In genomic region chr2:101697794-101698418, GRCh38 we compare ENCODE assay signal across 8 cellular contexts. TPM values are rescaled to one million over a fixed set of nuclear protein-coding genes. Genes with fewer than 3 reads are reported as not detected.
DNase-seq lines count a peak whose midpoint lies in the region; ATAC-seq and TF ChIP-seq lines count a peak whose summit lies in the region.

No MANE protein-coding gene starts in this region.

- H3K27me3 ChIP-seq in trophoblast cell (ENCODE audit: insufficient read depth, low read length) = no peaks in the 10 kb centered on the region

- intact Hi-C loops in activated CD4-positive, alpha-beta memory T cell treated with anti-CD3 and anti-CD28 coated beads for 36 hours (cut with micrococcal nuclease) = loop anchor here (2.0 kb wide), 2 partner anchors 45 to 133 kb away; no protein-coding TSS in a partner anchor

- WGBS in trophoblast cell (ENCODE audit: extremely low coverage, insufficient coverage, insufficient read length) = no CpG with 5 or more reads among the region's 92 CpGs

- peaks cover 28% of the 10 kb centered on the region for H3K79me2 ChIP-seq in trophoblast cell (ENCODE audit: control insufficient read depth, insufficient read depth, low read length, poor library complexity)

- peaks cover 10% of the 10 kb centered on the region for H3K79me1 ChIP-seq in trophoblast cell (ENCODE audit: low read length)

- H3K27ac Mint-ChIP-seq in activated CD4-positive, alpha-beta memory T cell treated with anti-CD3 and anti-CD28 coated beads for 36 hours = no peak overlapping the region

- peaks cover 4 to 5% of the 10 kb centered on the region in 2 experiments for H3K4me1 ChIP-seq in trophoblast cell (ENCODE audit: control insufficient read depth in 1 of 2, insufficient read depth in 2 of 2, low read length in 2 of 2)

- H3K9me3 Mint-ChIP-seq in activated CD4-positive, alpha-beta memory T cell treated with anti-CD3 and anti-CD28 coated beads for 36 hours = peaks cover 3% of the 10 kb centered on the region

- ATAC-seq in HG03095 (IDR thresholded peaks at IDR 0.05; ENCODE audit: unreplicated experiment) (peak; percentile 20), esophagus mucosa (no peak)

- H3K23ac ChIP-seq in trophoblast cell (ENCODE audit: low read length) = no peak overlapping the region

- in situ Hi-C loops in GM13976 (cut with MboI; ENCODE audit: low sequenced_read_pairs, unreplicated experiment) = no loop called here

- peak overlapping the region; percentile 82 for H4K8ac ChIP-seq in trophoblast cell (ENCODE audit: low read depth, low read length)

- peak overlapping the region; percentile 94 for H3K4me2 ChIP-seq in trophoblast cell (ENCODE audit: low read length)

- H3K27me3 Mint-ChIP-seq in activated CD4-positive, alpha-beta memory T cell treated with anti-CD3 and anti-CD28 coated beads for 36 hours = no peaks in the 10 kb centered on the region

- H3K4ac ChIP-seq in trophoblast cell (ENCODE audit: low read depth, low read length) = peak overlapping the region; percentile 61

- H3K4me1 Mint-ChIP-seq in activated CD4-positive, alpha-beta memory T cell treated with anti-CD3 and anti-CD28 coated beads for 36 hours (ENCODE audit: low read depth) = peaks cover 26% of the 10 kb centered on the region

- H3K9ac ChIP-seq in trophoblast cell (ENCODE audit: low read length) = peak overlapping the region; percentile 96

- H3K27ac ChIP-seq in trophoblast cell (ENCODE audit: low read depth, low read length) = peak overlapping the region; percentile 89

- DNase-seq in activated gamma-delta T cell (lab: John Stamatoyannopoulos, UW) = peak; percentile 29
- DNase-seq in activated gamma-delta T cell treated with Interleukin-2 at 50 U/mL for 16 hours = no peak
- peak; percentile 33 for DNase-seq in activated CD4-positive, alpha-beta memory T cell treated with anti-CD3 and anti-CD28 coated beads for 36 hours
- DNase-seq in fibroblast of the aortic adventitia (ENCODE audit: low read depth) = no peak
- DNase-seq in trophoblast cell = peak; percentile 17 to 57
- DNase-seq in GM13976 (ENCODE audit: low spot score) = no peak

- no peak overlapping the region for H2BK12ac ChIP-seq in trophoblast cell (ENCODE audit: low read length)

- CTCF ChIA-PET in activated CD4-positive, alpha-beta memory T cell treated with anti-CD3 and anti-CD28 coated beads for 36 hours (lab: Charles Lee) = interaction anchor here (0.9 to 3.3 kb wide), 10 partner anchors 13 to 279 kb away, joined by 3 to 17 read pairs (median 4); no protein-coding TSS in a partner anchor

- H3K4me3 ChIP-seq in fibroblast of the aortic adventitia (ENCODE audit: low read depth, low read length) (peak overlapping the region; percentile 75), trophoblast cell (ENCODE audit: low read depth, low read length) (peak overlapping the region; percentile 93)

- H3K14ac ChIP-seq in trophoblast cell (ENCODE audit: low read length) = peak overlapping the region; percentile 90

- peak overlapping the region; percentile 91 for H4K91ac ChIP-seq in trophoblast cell (ENCODE audit: low read depth, low read length)

- peaks cover 3 to 4% of the 10 kb centered on the region in 2 experiments for H3K36me3 ChIP-seq in trophoblast cell (ENCODE audit: control insufficient read depth in 1 of 2, insufficient read depth in 2 of 2, low read length in 2 of 2)

- peak overlapping the region; percentile 46 for H3K18ac ChIP-seq in trophoblast cell (ENCODE audit: low read length)

- H3K4me3 Mint-ChIP-seq in activated CD4-positive, alpha-beta memory T cell treated with anti-CD3 and anti-CD28 coated beads for 36 hours = peak overlapping the region; percentile 52

- TF ChIP-seq CTCF in fibroblast of the aortic adventitia (IDR thresholded peaks at IDR 0.05; ENCODE audit: insufficient read depth, low read length) (no peak), GM13976 (IDR thresholded peaks at IDR 0.05; ENCODE audit: borderline replicate concordance, control extremely low read depth, extremely low read depth, insufficient read depth, missing control alignments) (no peak)

- H2BK5ac ChIP-seq in trophoblast cell (ENCODE audit: low read depth, low read length, poor library complexity) = peak overlapping the region; percentile 84

- H2AFZ ChIP-seq in trophoblast cell (ENCODE audit: insufficient read depth, low read length, poor library complexity) = peak overlapping the region; percentile 30

- peak overlapping the region; percentile 86 for H2BK120ac ChIP-seq in trophoblast cell (ENCODE audit: insufficient read depth, low read length, poor library complexity)

- POLR2A ChIA-PET in activated CD4-positive, alpha-beta memory T cell treated with anti-CD3 and anti-CD28 coated beads for 36 hours (lab: Charles Lee) = interaction anchor here (0.7 to 4.3 kb wide), 4 partner anchors 8 to 81 kb away, joined by 3 to 43 read pairs (median 5); no protein-coding TSS in a partner anchor

- peak overlapping the region; percentile 40 for H2AK5ac ChIP-seq in trophoblast cell (ENCODE audit: low read length)

- H4K12ac ChIP-seq in trophoblast cell (ENCODE audit: low read depth, low read length) = peak overlapping the region; percentile 69

- H3K36me3 Mint-ChIP-seq in activated CD4-positive, alpha-beta memory T cell treated with anti-CD3 and anti-CD28 coated beads for 36 hours = peaks cover 8% of the 10 kb centered on the region

- no peaks in the 10 kb centered on the region for H3K9me3 ChIP-seq in trophoblast cell (ENCODE audit: insufficient read depth, low read depth, low read length)

RNA-seq across cellular contexts. Expression of gene MAP4K4, which starts 0.4 kb away (rescaled TPM):
- 10 to 100 TPM; 42.1 to 43.4 TPM for total RNA-seq in activated CD4-positive, alpha-beta memory T cell treated with anti-CD3 and anti-CD28 coated beads for 36 hours
- 193 and 208 TPM in 2 replicates for total RNA-seq in fibroblast of the aortic adventitia (ENCODE audit: low replicate concordance)
- polyA plus RNA-seq in trophoblast cell (2013) = 168 and 169 TPM in 2 replicates
- 62.9 TPM for total RNA-seq in esophagus mucosa

Comparison
In these comparisons a context has a peak if more than half of its experiments do, and no peak if none do; other contexts are left out.
1. DNase-seq: peak in activated gamma-delta T cell (single experiment), activated CD4-positive, alpha-beta memory T cell treated with anti-CD3 and anti-CD28 coated beads for 36 hours (single experiment) and trophoblast cell (2 of 2); none in activated gamma-delta T cell treated with Interleukin-2 at 50 U/mL for 16 hours (single experiment), fibroblast of the aortic adventitia (single experiment) and GM13976 (single experiment).